1 cellular context compared by ENCODE assay signal in the genomic region with DNA sequence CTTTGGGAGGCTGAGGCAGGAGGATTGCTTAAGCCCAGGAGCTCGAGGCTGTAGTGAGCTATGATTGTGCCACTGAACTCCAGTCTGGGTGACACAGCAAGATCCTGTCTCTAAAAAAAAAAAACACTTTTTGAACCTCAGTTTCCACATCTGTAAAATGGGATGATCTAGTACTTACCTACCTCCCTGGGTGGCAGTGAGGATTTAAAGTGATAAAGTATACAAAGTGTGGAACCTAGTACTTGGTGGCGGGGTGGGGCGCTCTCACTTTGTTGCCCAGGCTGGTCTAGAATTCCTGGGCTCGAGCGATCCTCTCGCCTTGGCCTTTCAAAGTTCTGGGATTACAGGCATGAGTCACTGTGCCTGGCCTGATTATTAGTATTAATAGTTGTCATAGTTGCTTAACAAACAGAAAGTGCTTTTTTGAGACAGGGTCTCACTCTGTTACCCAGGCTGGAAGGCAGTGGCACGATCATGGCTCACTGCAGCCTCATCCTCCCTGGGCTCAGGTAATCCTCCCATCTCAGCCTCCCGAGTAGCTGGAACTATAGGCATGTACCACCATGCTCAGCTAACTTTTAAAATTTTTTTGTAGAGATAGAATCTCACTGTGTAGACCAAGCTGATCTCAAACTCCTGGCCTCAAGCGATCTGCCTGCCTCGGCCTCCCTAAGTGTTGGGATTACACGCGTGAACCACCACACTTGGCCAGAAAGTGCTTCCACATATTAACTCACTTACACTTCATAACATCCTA.
A peak's percentile ranks its signal among the peaks of the same experiment; 100 is the strongest.
TF ChIP-seq lines count a peak whose summit lies in the region.

No MANE protein-coding gene starts in this region.

TF ChIP-seq in K562, 482 proteins besides CTCF, POLR2A, EP300 and RAD21:
- peak; percentile 82; the same call in 1 of the 2 replicates for TF ChIP-seq CBX1 (IDR thresholded peaks at IDR 0.05; ENCODE audit: low read depth)
- TF ChIP-seq NFXL1 (CRISPR knock-in tag; IDR thresholded peaks at IDR 0.05), result no peak
- TF ChIP-seq BCOR (IDR thresholded peaks at IDR 0.05), result peak; percentile 97
- TF ChIP-seq HDAC2 (IDR thresholded peaks at IDR 0.05), result peak; percentile 80
- TF ChIP-seq ADNP (tag; IDR thresholded peaks at IDR 0.05), result peak; percentile 92
- no peak for TF ChIP-seq ETV6 (IDR thresholded peaks at IDR 0.05; ENCODE audit: borderline replicate concordance in 1 of 2, low read depth in 2 of 2, low read length in 1 of 2)
- TF ChIP-seq ETV6 (CRISPR knock-in tag; IDR thresholded peaks at IDR 0.05; ENCODE audit: borderline replicate concordance), result no peak
- 0 out of 2 replicates have a peak, but pooled peaks have one; percentile 56 for TF ChIP-seq PTBP1 (IDR thresholded peaks at IDR 0.05; ENCODE audit: low read depth, low read length)
- peak; percentile 94 for TF ChIP-seq RBM25 (IDR thresholded peaks at IDR 0.05; ENCODE audit: low read depth, low read length, severe bottlenecking)
- no peak for TF ChIP-seq SMAD3 (CRISPR knock-in tag; conservative IDR thresholded peaks at IDR 0.05)
- peak; percentile 32 to 69; a peak in 2 of 4 replicates for TF ChIP-seq KDM1A (IDR thresholded peaks at IDR 0.05)
- TF ChIP-seq SMARCA5 (IDR thresholded peaks at IDR 0.05), result peak; percentile 82
- TF ChIP-seq TCF3 (CRISPR knock-in tag; IDR thresholded peaks at IDR 0.05), result no peak
- TF ChIP-seq MYC (IDR thresholded peaks at IDR 0.05; ENCODE audit: low read depth, low read length), result no peak
- TF ChIP-seq MYC (CRISPR knock-in tag; IDR thresholded peaks at IDR 0.05; ENCODE audit: borderline replicate concordance, low read depth), result no peak
- TF ChIP-seq RCOR1 (IDR thresholded peaks at IDR 0.05; ENCODE audit: borderline replicate concordance in 1 of 2, low read depth in 2 of 2, low read length in 2 of 2), result peak in 1 of 2 experiments; percentile 68; a peak in 1 of 4 replicates
- TF ChIP-seq, protein P1, sequence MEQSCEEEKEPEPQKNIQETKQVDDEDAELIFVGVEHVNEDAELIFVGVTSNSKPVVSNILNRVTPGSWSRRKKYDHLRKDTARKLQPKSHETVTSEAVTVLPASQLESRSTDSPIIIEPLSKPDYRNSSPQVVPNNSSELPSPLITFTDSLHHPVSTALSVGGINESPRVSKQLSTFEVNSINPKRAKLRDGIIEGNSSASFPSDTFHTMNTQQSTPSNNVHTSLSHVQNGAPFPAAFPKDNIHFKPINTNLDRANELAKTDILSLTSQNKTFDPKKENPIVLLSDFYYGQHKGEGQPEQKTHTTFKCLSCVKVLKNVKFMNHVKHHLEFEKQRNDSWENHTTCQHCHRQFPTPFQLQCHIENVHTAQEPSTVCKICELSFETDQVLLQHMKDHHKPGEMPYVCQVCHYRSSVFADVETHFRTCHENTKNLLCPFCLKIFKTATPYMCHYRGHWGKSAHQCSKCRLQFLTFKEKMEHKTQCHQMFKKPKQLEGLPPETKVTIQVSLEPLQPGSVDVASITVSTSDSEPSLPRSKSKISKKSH (CRISPR knock-in tag; IDR thresholded peaks at IDR 0.05), result no peak
- TF ChIP-seq ZNF121 (CRISPR knock-in tag; conservative IDR thresholded peaks at IDR 0.05), result no peak
